In the genomic region with DNA sequence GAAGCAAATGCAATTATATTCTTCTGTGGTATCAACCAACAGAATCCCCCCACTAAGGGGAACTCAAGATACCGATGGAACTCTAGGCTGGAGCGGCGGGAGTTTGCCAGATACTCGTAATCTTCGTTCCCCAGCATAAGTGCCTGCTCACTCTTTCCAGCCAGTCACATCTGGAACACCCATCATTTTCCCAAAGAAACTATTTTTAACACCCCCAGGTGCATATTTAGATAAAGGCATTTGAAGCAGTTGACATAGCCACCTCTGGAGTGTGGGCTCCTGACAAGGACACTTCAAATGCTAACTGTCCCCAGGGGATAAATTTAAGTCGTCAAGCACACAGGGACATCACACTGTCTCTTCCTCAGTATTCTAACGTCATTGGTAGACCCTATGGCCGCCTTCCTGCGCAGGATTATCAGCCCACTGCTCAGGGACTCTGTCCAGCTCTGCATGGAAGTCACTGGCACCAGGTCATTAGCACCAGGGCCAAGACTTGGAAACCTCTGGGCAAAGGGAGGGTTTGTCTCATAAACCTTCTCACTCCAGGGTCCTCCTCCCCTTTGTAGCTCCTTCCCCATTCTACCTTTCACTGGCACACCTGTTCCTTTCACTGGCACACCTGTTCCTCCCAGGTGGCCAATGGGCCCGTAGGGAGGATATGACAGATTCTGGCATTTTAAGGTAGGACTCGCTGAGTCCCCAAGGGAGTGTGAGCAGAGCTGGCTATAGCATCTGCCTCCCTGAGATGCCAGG, we compare ENCODE assay signal across 8 cellular contexts. TPM values are rescaled to one million over a fixed set of nuclear protein-coding genes. Genes with fewer than 3 reads are reported as not detected.
DNase-seq lines count a peak whose midpoint lies in the region; ATAC-seq and TF ChIP-seq lines count a peak whose summit lies in the region.

No MANE protein-coding gene starts in this region.

- peak overlapping the region; percentile 80 for H3K27ac ChIP-seq in OCI-LY7 (ENCODE audit: low read depth, low read length, poor library complexity, severe bottlenecking)

- peaks cover 9% of the 10 kb centered on the region for H3K27me3 Mint-ChIP-seq in progenitor cell of endocrine pancreas

- BruUV-seq in OCI-LY7 (replicated peaks; lab: Mats Ljungman, UMichigan), result no TSS peak

- H2AFZ ChIP-seq in OCI-LY7 (ENCODE audit: low read length), result peak overlapping the region; percentile 57

- H3K27ac Mint-ChIP-seq in progenitor cell of endocrine pancreas, result peak overlapping the region; percentile 45

- H3K9me3 ChIP-seq in OCI-LY7 (ENCODE audit: low read length), result no peaks in the 10 kb centered on the region

- H3K9me2 ChIP-seq in OCI-LY7 (ENCODE audit: insufficient read depth, low read length), result no peaks in the 10 kb centered on the region

- H3K4me2 ChIP-seq in OCI-LY7 (ENCODE audit: low read length), result peak overlapping the region; percentile 74

- peaks cover 16% of the 10 kb centered on the region for H3K4me1 Mint-ChIP-seq in progenitor cell of endocrine pancreas (ENCODE audit: low read depth)

- no peaks in the 10 kb centered on the region for H4K20me1 ChIP-seq in OCI-LY7 (ENCODE audit: insufficient read depth, low read length)

- no peaks in the 10 kb centered on the region for H3K36me3 Mint-ChIP-seq in progenitor cell of endocrine pancreas (ENCODE audit: insufficient read depth)

- no peak for TF ChIP-seq CTCF in GM12864 (IDR thresholded peaks at IDR 0.05; ENCODE audit: low read depth, low read length, missing control alignments)
- TF ChIP-seq CTCF in OCI-LY7 (conservative IDR thresholded peaks at IDR 0.05; ENCODE audit: low read length), result no peak
- no peak for TF ChIP-seq CTCF in epithelial cell of proximal tubule (conservative IDR thresholded peaks at IDR 0.05; ENCODE audit: low read depth, low read length)
- no peak for TF ChIP-seq CTCF in progenitor cell of endocrine pancreas (IDR thresholded peaks at IDR 0.05; ENCODE audit: unreplicated experiment)

- no peaks in the 10 kb centered on the region for H3K79me2 ChIP-seq in OCI-LY7 (ENCODE audit: insufficient read depth, low read depth, low read length)

- H3K4me1 ChIP-seq in OCI-LY7 (ENCODE audit: insufficient read depth, low read length, poor library complexity, severe bottlenecking), result peaks cover 41% of the 10 kb centered on the region

- no peaks in the 10 kb centered on the region for H3K36me3 ChIP-seq in OCI-LY7 (ENCODE audit: insufficient read depth, low read length)

- ATAC-seq in GM21786 (IDR thresholded peaks at IDR 0.05; ENCODE audit: unreplicated experiment), result no peak
- no peak for ATAC-seq in GM21576 (IDR thresholded peaks at IDR 0.05; ENCODE audit: unreplicated experiment)
- ATAC-seq in GM18519 (IDR thresholded peaks at IDR 0.05; ENCODE audit: low FRiP score, unreplicated experiment), result no peak
- ATAC-seq in GM21737 (IDR thresholded peaks at IDR 0.05; ENCODE audit: unreplicated experiment), result no peak

- intact Hi-C loops in OCI-LY7 (cut with micrococcal nuclease; ENCODE audit: unreplicated experiment), result loop anchor here (1.0 kb wide), 1 partner anchor 10 kb away; no protein-coding TSS in a partner anchor

- no peaks in the 10 kb centered on the region for H3K9me3 Mint-ChIP-seq in progenitor cell of endocrine pancreas (ENCODE audit: low read depth)

- CTCF ChIA-PET in OCI-LY7 (lab: Charles Lee; ENCODE audit: unreplicated experiment), result interaction anchor here (0.7 to 1.8 kb wide), 3 partner anchors 14 to 47 kb away, joined by 3 to 9 read pairs (median 9); no protein-coding TSS in a partner anchor

- H3K4me3 ChIP-seq in GM12864 (ENCODE audit: low read depth, low read length) (peak overlapping the region; percentile 61), OCI-LY7 (ENCODE audit: low read depth, low read length, poor library complexity, severe bottlenecking) (peak overlapping the region; percentile 73), epithelial cell of proximal tubule (ENCODE audit: low read depth, low read length) (peak overlapping the region; percentile 67)

- POLR2A ChIA-PET in OCI-LY7 (lab: Charles Lee), result interaction anchor here (0.5 to 3.2 kb wide), 23 partner anchors 8 to 1452 kb away, joined by 3 to 14 read pairs (median 4); partner anchors contain the start of genes H3-3A, SDE2 and ZNF678

- no peak for DNase-seq in GM12864 (ENCODE audit: low read depth)
- peak; percentile 85 for DNase-seq in OCI-LY7 (ENCODE audit: low spot score)
- DNase-seq in epithelial cell of proximal tubule (ENCODE audit: low read depth), result no peak
- no peak for DNase-seq in progenitor cell of endocrine pancreas (ENCODE audit: low spot score, unreplicated experiment)

- H3K4me3 Mint-ChIP-seq in progenitor cell of endocrine pancreas (ENCODE audit: low read depth), result peak overlapping the region; percentile 69

RNA-seq across cellular contexts. Expression of gene H3-3A, which starts 48.8 kb away (rescaled TPM):
- total RNA-seq in OCI-LY7 (2014; rRNA removed; shearing (Covaris generic)), result 365 and 416 TPM in 2 replicates
- 661 and 742 TPM in 2 replicates for total RNA-seq in OCI-LY7 (2022)
- total RNA-seq in epithelial cell of proximal tubule, result 464 and 548 TPM in 2 replicates
- 1,238 and 1,313 TPM in 2 replicates for total RNA-seq in progenitor cell of endocrine pancreas
